22 cellular contexts compared by ENCODE assay signal in the genomic region with DNA sequence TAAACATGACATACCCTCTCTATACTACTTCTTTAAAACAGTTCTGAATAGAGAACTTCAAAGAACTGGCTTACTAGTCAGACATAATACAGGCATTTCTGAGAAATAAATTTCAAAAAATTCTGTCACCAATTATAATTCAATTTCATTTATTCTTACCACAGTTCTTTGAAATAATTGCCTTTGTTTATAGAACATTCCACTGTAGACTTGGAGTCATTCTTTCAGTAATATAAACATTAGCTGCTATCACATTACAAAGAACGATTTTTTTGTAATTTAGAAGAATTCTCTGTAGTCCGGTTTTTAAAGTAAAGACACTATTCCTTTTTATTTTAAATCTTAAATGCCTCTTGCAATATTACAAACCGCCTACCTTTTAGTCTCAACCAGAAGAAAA.
"Had no signal": no experiment of that assay in that cellular context is flagged by ENCODE, and none has a peak within 500 bp of the region (broad histone marks: within the 10 kb centered on the region; RNA-seq: fewer than 3 reads in every experiment).

No MANE protein-coding gene starts in this region.

- ATAC-seq: effector memory CD8-positive, alpha-beta T cell; heart right ventricle; left lobe of liver; natural killer cell had no signal

- DNase-seq: central memory CD4-positive, alpha-beta T cell; effector memory CD8-positive, alpha-beta T cell; foreskin melanocyte; heart right ventricle; hypothalamus; islet precursor cell; mammary epithelial cell; natural killer cell; posterior cingulate gyrus; sigmoid colon; small intestine; stimulated activated CD4-positive, alpha-beta T cell treated with anti-CD3 and anti-CD28 coated beads, Interleukin-12 subunit alpha, Interleukin-12 subunit beta, amount 100 ng/mL, for 4 hours; stimulated activated naive CD4-positive, alpha-beta T cell; stomach; substantia nigra; transverse colon had no signal

- H3K27ac ChIP-seq: epithelial cell of prostate, esophagus muscularis mucosa, heart right ventricle, right atrium auricular region, sigmoid colon, stomach, thoracic aorta, transverse colon had no signal

- H3K27me3 Mint-ChIP-seq: dendritic cell treated with granulocyte-macrophage colony-stimulating factor and Interleukin-4, amounts not matched to agents 40 ng/mL and 50 ng/mL, for 4 days; effector memory CD8-positive, alpha-beta T cell had no signal

- H3K4me3 Mint-ChIP-seq: dendritic cell treated with granulocyte-macrophage colony-stimulating factor and Interleukin-4, amounts not matched to agents 40 ng/mL and 50 ng/mL, for 4 days; effector memory CD8-positive, alpha-beta T cell; natural killer cell had no signal

- FAIRE-seq: small intestine had no signal

- H3K9me3 ChIP-seq: esophagus muscularis mucosa, heart right ventricle, right atrium auricular region, sigmoid colon, stomach, thoracic aorta, transverse colon had no signal

- H3K27me3 ChIP-seq: esophagus muscularis mucosa, heart right ventricle, right atrium auricular region, sigmoid colon, stomach, transverse colon had no signal

- H3K4me1 ChIP-seq: heart right ventricle, right atrium auricular region, stomach, transverse colon had no signal

- H3K4me1 Mint-ChIP-seq: natural killer cell had no signal

- H3K36me3 Mint-ChIP-seq: natural killer cell had no signal

- H3K36me3 ChIP-seq: esophagus muscularis mucosa, heart right ventricle, right atrium auricular region, sigmoid colon, stomach, thoracic aorta, transverse colon had no signal

- H3K27ac Mint-ChIP-seq: dendritic cell treated with granulocyte-macrophage colony-stimulating factor and Interleukin-4, amounts not matched to agents 40 ng/mL and 50 ng/mL, for 4 days; effector memory CD8-positive, alpha-beta T cell; natural killer cell had no signal

- H3K4me3 ChIP-seq: esophagus muscularis mucosa, heart right ventricle, right atrium auricular region, sigmoid colon, stomach, thoracic aorta, transverse colon had no signal
